Comparison of ENCODE assay signal across 1 cellular context in genomic region chr16:19948186-19949104, GRCh38.
A peak's percentile ranks its signal among the peaks of the same experiment; 100 is the strongest.
TF ChIP-seq lines count a peak whose summit lies in the region.

No MANE protein-coding gene starts in this region.

TF ChIP-seq in HepG2, 621 proteins besides CTCF, POLR2A, EP300 and RAD21 (continued from another document):
- TF ChIP-seq ZNF282 (IDR thresholded peaks at IDR 0.05; ENCODE audit: partially characterized antibody): no peak
- peak; percentile 48 for TF ChIP-seq STAG1 (CRISPR knock-in tag; IDR thresholded peaks at IDR 0.05)
